In genomic region chr2:77007668-77008067, GRCh38 we compare ENCODE assay signal across 18 cellular contexts.
A peak's percentile ranks its signal among the peaks of the same experiment; 100 is the strongest.
DNase-seq lines count a peak whose midpoint lies in the region; ATAC-seq and TF ChIP-seq lines count a peak whose summit lies in the region.
"Had no signal": no experiment of that assay in that cellular context is flagged by ENCODE, and none has a peak within 500 bp of the region (broad histone marks: within the 10 kb centered on the region; RNA-seq: fewer than 3 reads in every experiment).

No MANE protein-coding gene starts in this region.

- peak overlapping the region; percentile 17 to 85 (median 74) for H3K27ac Mint-ChIP-seq in brain
- no peak overlapping the region for H3K27ac Mint-ChIP-seq in activated T-helper 17 cell treated with anti-CD3 and anti-CD28 coated beads, Interleukin-2, amount 50 U/mL, for 72 hours
- H3K27ac Mint-ChIP-seq: CD14-positive monocyte had no signal

- H3K27me3 ChIP-seq in MG63 = no peaks in the 10 kb centered on the region
- no peaks in the 10 kb centered on the region for H3K27me3 ChIP-seq in sigmoid colon

- H3K9me3 ChIP-seq in HEK293 (ENCODE audit: control insufficient read depth, insufficient read depth, low read depth, low read length) (no peaks in the 10 kb centered on the region), MG63 (no peaks in the 10 kb centered on the region), sigmoid colon (no peaks in the 10 kb centered on the region)
- H3K9me3 ChIP-seq: A549, Caco-2 had no signal

- H3K4me1 ChIP-seq in HEK293 (ENCODE audit: control insufficient read depth, insufficient read depth, low read length) (no peaks in the 10 kb centered on the region), sigmoid colon (no peaks in the 10 kb centered on the region)
- H3K4me1 ChIP-seq: A549, Caco-2 had no signal

- TF ChIP-seq POLR2A in sigmoid colon (IDR thresholded peaks at IDR 0.05) = no peak

- peaks cover 0 to 12% (median 4%) of the 10 kb centered on the region in 5 experiments for H3K9me3 Mint-ChIP-seq in brain
- H3K9me3 Mint-ChIP-seq in activated T-helper 17 cell treated with anti-CD3 and anti-CD28 coated beads, Interleukin-2, amount 50 U/mL, for 72 hours = peaks cover 17% of the 10 kb centered on the region

- 72 to 76% methylated on average over 2 of the region's 2 CpGs for WGBS in sigmoid colon, 2 donors

- H3K36me3 ChIP-seq in HEK293 (ENCODE audit: control insufficient read depth in 2 of 2, insufficient read depth in 1 of 2, low read length in 2 of 2) (no peaks in the 10 kb centered on the region), MG63 (no peaks in the 10 kb centered on the region), sigmoid colon (no peaks in the 10 kb centered on the region)

- peak overlapping the region in 3 of 5 experiments; percentile 6 to 59 (median 7) for H3K4me3 Mint-ChIP-seq in brain
- no peak overlapping the region for H3K4me3 Mint-ChIP-seq in activated T-helper 17 cell treated with anti-CD3 and anti-CD28 coated beads, Interleukin-2, amount 50 U/mL, for 72 hours
- H3K4me3 Mint-ChIP-seq: CD14-positive monocyte had no signal

- H3K27me3 Mint-ChIP-seq in brain = peaks cover 4% of the 10 kb centered on the region
- H3K27me3 Mint-ChIP-seq in activated T-helper 17 cell treated with anti-CD3 and anti-CD28 coated beads, Interleukin-2, amount 50 U/mL, for 72 hours = no peaks in the 10 kb centered on the region

- CTCF ChIA-PET in HEK293 (lab: Yijun Ruan, JAX) = no interaction called here

- POLR2A ChIA-PET in HEK293 (lab: Yijun Ruan, JAX) = no interaction called here

- H3K36me3 Mint-ChIP-seq in brain = peaks cover 5% of the 10 kb centered on the region
- no peaks in the 10 kb centered on the region for H3K36me3 Mint-ChIP-seq in activated T-helper 17 cell treated with anti-CD3 and anti-CD28 coated beads, Interleukin-2, amount 50 U/mL, for 72 hours (ENCODE audit: low read depth)
- H3K36me3 Mint-ChIP-seq: CD14-positive monocyte had no signal

- no peak overlapping the region for H3K27ac ChIP-seq in HEK293 (ENCODE audit: extremely low read depth, low read depth, low read length)
- no peak overlapping the region for H3K27ac ChIP-seq in sigmoid colon
- H3K27ac ChIP-seq: A549, HL-60 had no signal

- intact Hi-C loops in sigmoid colon (cut with DNase I) = no loop called here

- ATAC-seq in activated T-helper 17 cell treated with anti-CD3 and anti-CD28 coated beads, Interleukin-2, amount 50 U/mL, for 72 hours (replicated peaks) = no peak
- ATAC-seq: A549 had no signal

- peak; percentile 95 for DNase-seq in NCI-H146 treated with DMSO at 0.1 percent for 48 hours (lab: John Stamatoyannopoulos, UW; ENCODE audit: unreplicated experiment)
- DNase-seq in NCI-H69 (lab: John Stamatoyannopoulos, UW) = peak; percentile 94
- DNase-seq in MG63 = no peak
- DNase-seq in sigmoid colon = no peak
- DNase-seq in stimulated activated CD4-positive, alpha-beta T cell treated with anti-CD3 and anti-CD28 coated beads, Interleukin-4, amount 100 ng/mL, for 24 hours = no peak
- DNase-seq: Caco-2, DMS53, HCEC 1CT, NCI-H1048, NCI-H2107, NCI-H510A had no signal

- H3K4me1 Mint-ChIP-seq in brain = peaks cover 54% of the 10 kb centered on the region
- H3K4me1 Mint-ChIP-seq in activated T-helper 17 cell treated with anti-CD3 and anti-CD28 coated beads, Interleukin-2, amount 50 U/mL, for 72 hours = no peaks in the 10 kb centered on the region
- H3K4me1 Mint-ChIP-seq: CD14-positive monocyte had no signal

- H3K4me3 ChIP-seq in HEK293 (ENCODE audit: low read depth, low read length) (no peak overlapping the region), MG63 (no peak overlapping the region), sigmoid colon (no peak overlapping the region)
- H3K4me3 ChIP-seq: A549, GM12878 had no signal

- TF ChIP-seq CTCF in HEK293 (tag by site-specific recombination; IDR thresholded peaks at IDR 0.05) (no peak), brain (conservative IDR thresholded peaks at IDR 0.05) (no peak), sigmoid colon (IDR thresholded peaks at IDR 0.05) (no peak)

- TF ChIP-seq EP300 in sigmoid colon (IDR thresholded peaks at IDR 0.05) = no peak

TF ChIP-seq in HEK293, 187 proteins besides CTCF, POLR2A, EP300 and RAD21:
- TF ChIP-seq ZNF280C (tag by site-specific recombination; IDR thresholded peaks at IDR 0.05) = no peak
- no peak for TF ChIP-seq ZBTB49 (tag by site-specific recombination; IDR thresholded peaks at IDR 0.05; ENCODE audit: low read depth)
- peak; percentile 24; the same call in 1 of the 2 replicates for TF ChIP-seq FEZF1 (tag by site-specific recombination; IDR thresholded peaks at IDR 0.05)
- no peak for TF ChIP-seq YY1 (tag by site-specific recombination; IDR thresholded peaks at IDR 0.05)
- no peak for TF ChIP-seq ZNF133 (tag by site-specific recombination; IDR thresholded peaks at IDR 0.05)

Comparison
In these comparisons a context has a peak if more than half of its experiments do, and no peak if none do; other contexts are left out.
1. DNase-seq: peak in NCI-H146 treated with DMSO at 0.1 percent for 48 hours (single experiment) and NCI-H69 (single experiment); none in MG63 (single experiment), sigmoid colon (single experiment) and stimulated activated CD4-positive, alpha-beta T cell treated with anti-CD3 and anti-CD28 coated beads, Interleukin-4, amount 100 ng/mL, for 24 hours (single experiment).